Comparison of ENCODE assay signal across 8 cellular contexts in the genomic region with DNA sequence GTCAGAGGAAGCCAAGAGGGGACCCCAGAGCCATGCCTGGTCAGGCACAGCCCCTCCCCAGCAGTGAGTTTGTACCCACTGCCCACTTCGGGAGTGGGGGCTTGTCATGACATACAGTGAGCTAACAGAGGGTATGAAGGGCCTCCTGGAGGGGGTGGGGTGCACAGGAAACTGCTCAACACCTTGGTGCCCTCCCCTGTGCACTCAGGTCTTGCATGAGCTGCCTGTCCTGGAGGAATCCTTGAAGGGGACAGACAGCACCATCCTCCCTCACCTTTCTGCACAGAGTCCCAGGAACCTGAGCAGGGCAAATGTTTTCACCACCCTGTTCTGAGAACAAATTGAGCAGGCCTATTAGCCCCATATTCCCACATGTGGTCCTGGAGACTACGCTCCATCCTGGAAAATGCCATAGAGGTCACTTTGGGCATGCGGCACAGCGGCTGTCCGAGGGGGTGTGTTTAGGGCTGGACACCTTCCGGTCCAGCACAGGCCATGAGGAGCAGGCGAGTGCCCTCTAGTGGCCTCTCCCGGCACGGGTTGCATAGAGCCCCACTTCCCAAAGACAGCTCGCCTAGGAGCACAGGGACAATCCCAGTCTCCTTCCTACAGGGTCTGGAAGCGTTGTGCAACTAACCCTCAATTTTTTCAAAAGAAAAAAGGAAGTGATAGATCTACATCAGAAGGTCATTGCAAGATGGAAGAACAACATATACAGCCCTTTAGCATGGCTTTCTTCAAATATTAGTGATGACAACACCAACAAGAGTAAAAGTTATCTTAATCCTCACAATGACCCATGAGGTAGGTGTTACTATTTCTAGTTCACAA. TPM values are rescaled to one million over a fixed set of nuclear protein-coding genes. Genes with fewer than 3 reads are reported as not detected.
DNase-seq lines count a peak whose midpoint lies in the region; ATAC-seq, FAIRE-seq and TF ChIP-seq lines count a peak whose summit lies in the region.

No MANE protein-coding gene starts in this region.

- TF ChIP-seq CTCF in OCI-LY1 (IDR thresholded peaks at IDR 0.05; ENCODE audit: low read length) (peak; percentile 98), kidney (IDR thresholded peaks at IDR 0.05; ENCODE audit: borderline replicate concordance, extremely low read depth, insufficient read depth) (peak; percentile 83)

- ATAC-seq in GM18498 (IDR thresholded peaks at IDR 0.05; ENCODE audit: unreplicated experiment): no peak

- no peaks in the 10 kb centered on the region for H3K9me2 ChIP-seq in OCI-LY1 (ENCODE audit: low read depth, low read length)

- peak; percentile 76 for DNase-seq in COR-L47 (lab: John Stamatoyannopoulos, UW)
- peak; percentile 79 for DNase-seq in H4 (ENCODE audit: low spot score)
- peak; percentile 72 to 92 for DNase-seq in T47D (ENCODE audit: low read depth in 1 of 2, low spot score in 1 of 2)
- DNase-seq in kidney: peak; percentile 93
- DNase-seq in stimulated activated CD8-positive, alpha-beta memory T cell treated with anti-CD3 and anti-CD28 coated beads, Interleukin-4, amount 100 ng/mL, for 48 hours: peak; percentile 75
- DNase-seq in effector CD8-positive, alpha-beta T cell (lab: John Stamatoyannopoulos, UW): no peak

- H3F3A ChIP-seq in OCI-LY1 (ENCODE audit: insufficient read depth, low read length): no peaks in the 10 kb centered on the region

- H3K4me1 ChIP-seq in OCI-LY1 (ENCODE audit: insufficient read depth, low read length, severe bottlenecking) (peaks cover 45% of the 10 kb centered on the region), kidney (ENCODE audit: control insufficient read depth in 1 of 2, insufficient read depth in 1 of 2, low read depth in 1 of 2, low read length in 2 of 2) (peaks cover 15% of the 10 kb centered on the region in 2 donors)

- H3K9ac ChIP-seq in OCI-LY1 (ENCODE audit: low read length) (peak overlapping the region; percentile 14; the same call in 1 of the 2 replicates), kidney (ENCODE audit: low read length in 2 of 2) (no peak overlapping the region)

- H3K27ac ChIP-seq in OCI-LY1 (ENCODE audit: low read depth, low read length, poor library complexity, severe bottlenecking): no peak overlapping the region
- H3K27ac ChIP-seq in kidney (ENCODE audit: low read depth in 2 of 2, low read length in 2 of 2): peak overlapping the region in 1 of 2 donors; percentile 28

- H2AFZ ChIP-seq in OCI-LY1 (ENCODE audit: low read length): peak overlapping the region; percentile 67

- in situ Hi-C loops in T47D (cut with HindIII; ENCODE audit: low pct_unique_long_range_greater_than_20kb, low sequenced_read_pairs): no loop called here

- peak overlapping the region; percentile 49 for H3K4me2 ChIP-seq in OCI-LY1 (ENCODE audit: low read length)

- no peak for FAIRE-seq in kidney (lab: Jason Lieb, UNC)

- intact Hi-C loops in kidney (cut with DNase I): loop anchor here (10.0 kb wide), 1 partner anchor 890 kb away; no protein-coding TSS in a partner anchor

- H3K79me2 ChIP-seq in OCI-LY1 (ENCODE audit: insufficient read depth, low read length): no peaks in the 10 kb centered on the region

- no peaks in the 10 kb centered on the region for H3K36me3 ChIP-seq in OCI-LY1 (ENCODE audit: insufficient read depth, low read length)
- no peaks in the 10 kb centered on the region for H3K36me3 ChIP-seq in kidney (ENCODE audit: control insufficient read depth in 1 of 2, insufficient read depth in 2 of 2, low read length in 2 of 2)

- no peaks in the 10 kb centered on the region for H3K27me3 ChIP-seq in OCI-LY1 (ENCODE audit: insufficient read depth, low read length)

- H3K4me3 ChIP-seq in OCI-LY1 (ENCODE audit: low read depth, low read length, poor library complexity, severe bottlenecking) (no peak overlapping the region), kidney (ENCODE audit: low read length in 2 of 2) (peak overlapping the region; percentile 37 to 56)

- H3K9me3 ChIP-seq in OCI-LY1 (ENCODE audit: low read length) (no peaks in the 10 kb centered on the region), kidney (ENCODE audit: control insufficient read depth in 1 of 2, low read length in 2 of 2) (no peaks in the 10 kb centered on the region)

- no peaks in the 10 kb centered on the region for H4K20me1 ChIP-seq in OCI-LY1 (ENCODE audit: insufficient read depth, low read length)

RNA-seq across cellular contexts. Expression of a gene that starts 31.9 kb away (rescaled TPM):
- total RNA-seq in H4 (2014; rRNA removed; shearing (Covaris generic)): 27.7 and 31.0 TPM in 2 replicates
- 289 TPM for total RNA-seq in kidney
- 73.3 TPM for polyA plus RNA-seq in kidney (ENCODE audit: insufficient read depth, low read depth, low replicate concordance)
